ENCODE assay signal across 1 cellular context in genomic region chr3:72960812-72961518, GRCh38.
TF ChIP-seq lines count a peak whose summit lies in the region.

No MANE protein-coding gene starts in this region.

TF ChIP-seq in IMR-90, 13 proteins besides CTCF, POLR2A, EP300 and RAD21:
- TF ChIP-seq RFX5 (IDR thresholded peaks at IDR 0.05; ENCODE audit: low read depth, low read length), result no peak
- TF ChIP-seq RCOR1 (IDR thresholded peaks at IDR 0.05; ENCODE audit: insufficient replicate concordance, low read length), result no peak
- no peak for TF ChIP-seq NFE2L2 (IDR thresholded peaks at IDR 0.05; ENCODE audit: low read depth, low read length)
- no peak for TF ChIP-seq CHD1 (IDR thresholded peaks at IDR 0.05; ENCODE audit: low read depth, low read length)
- no peak for TF ChIP-seq MAZ (IDR thresholded peaks at IDR 0.05; ENCODE audit: borderline replicate concordance, low read depth, low read length)
- TF ChIP-seq SMC3 (IDR thresholded peaks at IDR 0.05; ENCODE audit: low read depth, low read length), result no peak
- TF ChIP-seq FOS (IDR thresholded peaks at IDR 0.05; ENCODE audit: low read depth, low read length), result no peak
- TF ChIP-seq BHLHE40 (IDR thresholded peaks at IDR 0.05; ENCODE audit: low read depth, low read length), result no peak
- no peak for TF ChIP-seq MXI1 (IDR thresholded peaks at IDR 0.05; ENCODE audit: borderline replicate concordance, low read depth, low read length)
- TF ChIP-seq CEBPB (IDR thresholded peaks at IDR 0.05; ENCODE audit: low read depth, low read length), result no peak
- no peak for TF ChIP-seq MAFK (IDR thresholded peaks at IDR 0.05; ENCODE audit: low read depth, low read length)
